In genomic region chr2:121232626-121233265, GRCh38 we compare ENCODE assay signal across 25 cellular contexts. TPM values are rescaled to one million over a fixed set of nuclear protein-coding genes. Genes with fewer than 3 reads are reported as not detected.
A peak's percentile ranks its signal among the peaks of the same experiment; 100 is the strongest.
DNase-seq lines count a peak whose midpoint lies in the region; ATAC-seq, FAIRE-seq and TF ChIP-seq lines count a peak whose summit lies in the region.
"Had no signal": no experiment of that assay in that cellular context is flagged by ENCODE, and none has a peak within 500 bp of the region (broad histone marks: within the 10 kb centered on the region; RNA-seq: fewer than 3 reads in every experiment).

No MANE protein-coding gene starts in this region.

- ATAC-seq in HG02642 (IDR thresholded peaks at IDR 0.05; ENCODE audit: poor library complexity, unreplicated experiment), result no peak
- ATAC-seq in heart right ventricle, result no peak
- ATAC-seq: A549, HCT116 had no signal

- H3K4me3 ChIP-seq in kidney (ENCODE audit: low read length in 2 of 2) (no peak overlapping the region), spleen (no peak overlapping the region), heart right ventricle (no peak overlapping the region)
- H3K4me3 ChIP-seq: A549 had no signal

- peak; percentile 60 for DNase-seq in MV-4-11 (lab: John Stamatoyannopoulos, UW)
- peak; percentile 29 to 47 for DNase-seq in NOMO-1 (lab: John Stamatoyannopoulos, UW; ENCODE audit: unreplicated experiment in 2 of 2)
- peak; percentile 32 for DNase-seq in kidney
- peak; percentile 54 for DNase-seq in spleen
- DNase-seq in RCC 7860 (ENCODE audit: low spot score), result no peak
- no peak for DNase-seq in heart right ventricle
- DNase-seq: C1 segment of cervical spinal cord; Caco-2; CD4-positive, alpha-beta memory T cell; DMS79; GF-D8; IMR-90; KG1; MM.1S; NCI-H1105; NCI-H2029; NCI-H446; NCI-H524 treated with DMSO at 0.1 percent for 48 hours; NCI-H774; SHP77 treated with DMSO at 0.1 percent for 48 hours had no signal

- WGBS in spleen, 5 donors, result 70 to 86% (median 78%) methylated on average over 6 of the region's 6 CpGs
- WGBS in heart right ventricle, 2 donors, result 86 to 90% methylated on average over 6 of the region's 6 CpGs

- FAIRE-seq in kidney (lab: Jason Lieb, UNC) (no peak), RCC 7860 (lab: Jason Lieb, UNC) (no peak)
- FAIRE-seq: A549, GM12891, GM19239 had no signal

- intact Hi-C loops in kidney (cut with DNase I) (no loop called here), spleen (cut with DNase I; ENCODE audit: low total_unique reads) (no loop called here), heart right ventricle (cut with DNase I) (no loop called here)

- TF ChIP-seq POLR2A in spleen (IDR thresholded peaks at IDR 0.05), result no peak

- H3K9me3 ChIP-seq in kidney (ENCODE audit: control insufficient read depth in 1 of 2, low read length in 2 of 2), result no peaks in the 10 kb centered on the region
- H3K9me3 ChIP-seq in spleen, result no peaks in the 10 kb centered on the region
- no peaks in the 10 kb centered on the region for H3K9me3 ChIP-seq in heart right ventricle
- H3K9me3 ChIP-seq: A549, Caco-2 had no signal

- TF ChIP-seq CTCF in kidney (IDR thresholded peaks at IDR 0.05; ENCODE audit: borderline replicate concordance, extremely low read depth, insufficient read depth) (no peak), spleen (IDR thresholded peaks at IDR 0.05 in 8 of 11, conservative IDR thresholded peaks at IDR 0.05 in 3 of 11) (no peak), heart right ventricle (IDR thresholded peaks at IDR 0.05) (no peak)

- H3K27ac ChIP-seq in kidney (ENCODE audit: low read depth in 2 of 2, low read length in 2 of 2), result no peak overlapping the region
- no peak overlapping the region for H3K27ac ChIP-seq in spleen
- no peak overlapping the region for H3K27ac ChIP-seq in heart right ventricle
- H3K27ac ChIP-seq: A549 had no signal

- H3K4me1 ChIP-seq in kidney (ENCODE audit: control insufficient read depth in 1 of 2, insufficient read depth in 1 of 2, low read depth in 1 of 2, low read length in 2 of 2) (peaks cover 6 to 9% of the 10 kb centered on the region in 2 donors), spleen (no peaks in the 10 kb centered on the region), heart right ventricle (no peaks in the 10 kb centered on the region)
- H3K4me1 ChIP-seq: A549, Caco-2 had no signal

- H3K36me3 ChIP-seq in kidney (ENCODE audit: control insufficient read depth in 1 of 2, insufficient read depth in 2 of 2, low read length in 2 of 2), result peaks cover 36 to 73% of the 10 kb centered on the region in 2 donors
- H3K36me3 ChIP-seq in spleen, result peaks cover 0 to 36% (median 2%) of the 10 kb centered on the region in 6 donors
- H3K36me3 ChIP-seq in heart right ventricle, result no peaks in the 10 kb centered on the region

- H3K9ac ChIP-seq in kidney (ENCODE audit: low read length in 2 of 2), result no peak overlapping the region

- peaks cover 0 to 3% (median 0%) of the 10 kb centered on the region in 7 donors for H3K27me3 ChIP-seq in spleen (replicated peaks in 1 of 7)
- peaks cover 0 to 39% (median 3%) of the 10 kb centered on the region in 7 donors for H3K27me3 ChIP-seq in heart right ventricle

RNA-seq across cellular contexts. Expression of gene TFCP2L1, which starts 52.3 kb away (rescaled TPM):
- total RNA-seq in kidney (172 TPM), spleen (1 to 10 TPM; 2.4 to 8.9 (median 5.2) TPM), heart right ventricle (under 1 TPM in 9 of 10 donors, not detected in 1; 0.02 to 0.60 (median 0.14) TPM)
- polyA plus RNA-seq in kidney (ENCODE audit: insufficient read depth, low read depth, low replicate concordance) (44.4 TPM), spleen (1 to 10 TPM in 1 of 3 donors, under 1 TPM in 2; 0.15 to 1.8 (median 0.39) TPM), heart right ventricle (under 1 TPM; 0.03 to 0.15 TPM)
- total RNA-seq: IMR-90 had no signal
- polyA plus RNA-seq: CD4-positive, alpha-beta memory T cell; IMR-90 had no signal

Comparison
In these comparisons a context has a peak if more than half of its experiments do, and no peak if none do; other contexts are left out.
1. DNase-seq: peak in MV-4-11 (single experiment), NOMO-1 (2 of 2), kidney (single experiment) and spleen (single experiment); none in RCC 7860 (single experiment) and heart right ventricle (0 of 2).
2. RNA of gene TFCP2L1, which starts 52.3 kb away (total RNA-seq): 172 TPM in kidney (single experiment); 2.4 to 8.9 TPM in spleen and 0.02 to 0.60 TPM in heart right ventricle; every median in the first group is over 10 times any median in the second.